8 cellular contexts compared by ENCODE assay signal in the genomic region with DNA sequence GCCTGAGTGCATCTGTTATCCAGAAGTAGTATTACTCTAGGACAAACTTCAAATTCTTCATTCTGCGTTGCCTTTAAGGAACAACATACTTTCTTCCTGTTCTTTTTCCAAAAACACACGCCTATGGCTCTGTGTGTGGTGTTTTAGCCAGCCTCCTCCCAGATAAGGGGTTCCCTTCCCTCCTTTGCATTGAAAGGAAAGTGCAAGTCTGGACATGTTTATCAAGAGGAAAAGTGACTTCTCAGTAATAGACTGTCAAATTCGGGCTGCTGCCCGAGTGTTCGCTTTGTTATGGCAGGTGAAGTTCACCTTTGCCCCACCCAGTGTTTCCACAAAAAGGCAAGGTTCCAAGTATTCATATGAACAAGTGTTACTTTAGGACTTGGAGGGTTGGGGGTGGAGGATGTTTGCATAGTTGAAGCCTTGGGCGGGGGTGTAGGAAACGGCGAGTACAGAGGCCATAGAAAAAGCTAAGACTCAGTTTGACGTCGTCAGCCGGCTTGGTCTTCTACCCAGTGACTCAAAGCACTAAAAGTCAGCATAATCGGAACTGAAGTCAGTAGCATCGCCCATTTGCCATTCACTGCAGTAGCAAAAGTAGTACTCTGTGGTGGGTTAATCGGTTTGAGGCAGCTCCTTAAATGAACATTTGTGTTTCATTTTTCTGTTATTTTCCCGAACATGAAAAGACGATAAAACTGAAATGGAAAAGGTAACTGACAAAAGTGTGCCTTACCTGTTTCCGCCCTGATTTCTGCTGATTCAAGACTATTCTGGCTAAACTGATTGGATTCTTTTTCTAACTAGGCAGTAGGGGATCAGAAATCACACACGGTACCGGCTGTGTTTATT. TPM values are rescaled to one million over a fixed set of nuclear protein-coding genes. Genes with fewer than 3 reads are reported as not detected.
DNase-seq lines count a peak whose midpoint lies in the region; ATAC-seq and TF ChIP-seq lines count a peak whose summit lies in the region.

No MANE protein-coding gene starts in this region.

- no peak for TF ChIP-seq CTCF in left lung (IDR thresholded peaks at IDR 0.05)

- ATAC-seq in HG02623 (IDR thresholded peaks at IDR 0.05; ENCODE audit: unreplicated experiment) (peak; percentile 28), left lung (peak; percentile 89), HG03159 (IDR thresholded peaks at IDR 0.05; ENCODE audit: unreplicated experiment) (no peak)

- H3K27me3 ChIP-seq in left lung, result peaks cover 17 to 78% of the 10 kb centered on the region in 2 donors

- DNase-seq in DMS79 treated with DMSO at 0.1 percent for 48 hours (lab: John Stamatoyannopoulos, UW) (peak; percentile 47), T follicular helper cell (ENCODE audit: low read depth) (peak; percentile 50), left lung (peak in 1 of 2 donors; percentile 72), HUDEP-2 (lab: John Stamatoyannopoulos, UW; ENCODE audit: unreplicated experiment in 76 of 76) (no peak)
- peak; percentile 72 to 84 for DNase-seq in stimulated activated CD8-positive, alpha-beta memory T cell treated with anti-CD3 and anti-CD28 coated beads, Interleukin-15, amount 100 ng/mL, for 48 hours (ENCODE audit: low read depth in 2 of 2)

- peak overlapping the region; percentile 18 to 45 for H3K4me3 ChIP-seq in left lung

- H3K9me3 ChIP-seq in left lung, result no peaks in the 10 kb centered on the region

- H3K36me3 ChIP-seq in left lung, result peaks cover 0 to 15% of the 10 kb centered on the region in 2 donors

- H3K27ac ChIP-seq in angular gyrus (ENCODE audit: low read depth, low read length) (peak overlapping the region; percentile 10), left lung (peak overlapping the region; percentile 77 to 91)

- H3K4me1 ChIP-seq in left lung, result peaks cover 6 to 60% of the 10 kb centered on the region in 2 donors

- intact Hi-C loops in left lung (cut with DNase I), result loop anchor here in 1 of 2 donors (10.0 kb wide), 1 partner anchor 614 kb away; no protein-coding TSS in a partner anchor

RNA-seq across cellular contexts. Expression of a gene that starts 12.5 kb away (rescaled TPM):
- 10 to 100 TPM in 1 of 2 donors, 1 to 10 TPM in 1; 7.9 to 11.1 TPM for total RNA-seq in left lung

Comparison
In these comparisons a context has a peak if more than half of its experiments do, and no peak if none do; other contexts are left out.
1. DNase-seq: peak in DMS79 treated with DMSO at 0.1 percent for 48 hours (single experiment), T follicular helper cell (single experiment) and stimulated activated CD8-positive, alpha-beta memory T cell treated with anti-CD3 and anti-CD28 coated beads, Interleukin-15, amount 100 ng/mL, for 48 hours (2 of 2); none in HUDEP-2 (0 of 76).